In the genomic region with DNA sequence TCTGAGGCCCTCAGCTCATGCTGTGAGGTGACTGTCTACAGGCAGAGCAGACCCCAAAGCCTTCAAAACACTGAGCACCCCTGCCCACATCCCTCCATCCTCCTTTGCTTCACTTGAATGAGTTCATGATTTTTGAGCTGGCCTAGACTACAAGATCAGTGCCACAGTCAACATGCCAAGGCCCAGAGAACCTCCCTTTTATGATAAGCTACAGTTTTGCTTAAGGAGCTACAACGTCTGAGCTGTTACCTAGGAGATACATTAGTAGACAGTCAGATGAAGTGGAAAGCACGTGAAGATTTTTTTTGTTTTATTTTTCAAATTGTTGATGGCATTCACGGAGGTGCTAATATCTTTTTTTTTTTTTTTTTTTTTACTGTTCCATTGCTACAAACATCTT, we compare ENCODE assay signal across 17 cellular contexts.
DNase-seq lines count a peak whose midpoint lies in the region; ATAC-seq and TF ChIP-seq lines count a peak whose summit lies in the region.
"Had no signal": no experiment of that assay in that cellular context is flagged by ENCODE, and none has a peak within 500 bp of the region (broad histone marks: within the 10 kb centered on the region; RNA-seq: fewer than 3 reads in every experiment).

No MANE protein-coding gene starts in this region.

- H3K36me3 ChIP-seq in gastroesophageal sphincter (peaks cover 0 to 4% of the 10 kb centered on the region in 2 donors), sigmoid colon (no peaks in the 10 kb centered on the region)
- H3K36me3 ChIP-seq: Peyer's patch had no signal

- H3K4me1 ChIP-seq in gastroesophageal sphincter, result peaks cover 0 to 51% (median 16%) of the 10 kb centered on the region in 3 donors
- H3K4me1 ChIP-seq in sigmoid colon, result peaks cover 0 to 31% (median 24%) of the 10 kb centered on the region in 4 donors

- intact Hi-C loops in sigmoid colon (cut with DNase I), result loop anchor here (2.0 to 5.0 kb wide), 2 partner anchors 68 to 137 kb away; a partner anchor contains a TSS

- peaks cover 4% of the 10 kb centered on the region for H3K27me3 ChIP-seq in gastroesophageal sphincter
- peaks cover 0 to 1% (median under 1%) of the 10 kb centered on the region in 3 donors for H3K27me3 ChIP-seq in sigmoid colon

- TF ChIP-seq EP300 in gastroesophageal sphincter (IDR thresholded peaks at IDR 0.05) (no peak), sigmoid colon (IDR thresholded peaks at IDR 0.05) (no peak)

- no peak overlapping the region for H3K4me3 ChIP-seq in gastroesophageal sphincter
- no peak overlapping the region for H3K4me3 ChIP-seq in sigmoid colon
- H3K4me3 ChIP-seq: GM23248, Peyer's patch had no signal

- in situ Hi-C loops in GM13977 (cut with MboI; ENCODE audit: low pct_unique_long_range_greater_than_20kb, low sequenced_read_pairs, unreplicated experiment), result no loop called here

- peak overlapping the region in 3 of 4 donors; percentile 14 to 46 (median 29) for H3K27ac ChIP-seq in gastroesophageal sphincter
- peak overlapping the region in 3 of 4 donors; percentile 48 to 62 (median 58) for H3K27ac ChIP-seq in sigmoid colon
- H3K27ac ChIP-seq: GM23248, Peyer's patch had no signal

- ATAC-seq in gastroesophageal sphincter, result no peak
- ATAC-seq: HepG2 had no signal

- no peak for TF ChIP-seq POLR2A in gastroesophageal sphincter (IDR thresholded peaks at IDR 0.05)
- no peak for TF ChIP-seq POLR2A in sigmoid colon (IDR thresholded peaks at IDR 0.05)

- TF ChIP-seq CTCF in gastroesophageal sphincter (IDR thresholded peaks at IDR 0.05), result no peak
- TF ChIP-seq CTCF in sigmoid colon (IDR thresholded peaks at IDR 0.05), result no peak
- no peak for TF ChIP-seq CTCF in GM13977 (IDR thresholded peaks at IDR 0.05; ENCODE audit: extremely low read depth, insufficient read depth, missing control alignments)

- DNase-seq in DMS79 (lab: John Stamatoyannopoulos, UW) (peak; percentile 15), DMS79 treated with DMSO at 0.1 percent for 48 hours (lab: John Stamatoyannopoulos, UW) (peak; percentile 24), sigmoid colon (no peak), NCI-H748 treated with DMSO at 0.1 percent for 48 hours (lab: John Stamatoyannopoulos, UW) (no peak), GM13977 (ENCODE audit: low spot score) (no peak), globus pallidus (ENCODE audit: low spot score) (no peak)
- DNase-seq: CD4-positive, alpha-beta memory T cell; GM23248; H9; Karpas-422; NCI-H446 treated with DMSO at 0.1 percent for 48 hours; NCI-H526; OCI-M1; Peyer's patch; SHP77 treated with DMSO at 0.1 percent for 48 hours had no signal

- 49 to 75% methylated on average over 3 of the region's 3 CpGs for whole genome bisulfite sequencing in gastroesophageal sphincter (ENCODE audit: low coverage in 1 of 2), 2 donors
- 85 to 88% methylated on average over 3 of the region's 3 CpGs for WGBS in sigmoid colon, 2 donors

- H3K9me3 ChIP-seq in gastroesophageal sphincter (no peaks in the 10 kb centered on the region), sigmoid colon (no peaks in the 10 kb centered on the region)
- H3K9me3 ChIP-seq: Peyer's patch had no signal

Comparison
In these comparisons a context has a peak if more than half of its experiments do, and no peak if none do; other contexts are left out.
1. DNase-seq: peak in DMS79 (single experiment) and DMS79 treated with DMSO at 0.1 percent for 48 hours (single experiment); none in sigmoid colon (single experiment), NCI-H748 treated with DMSO at 0.1 percent for 48 hours (single experiment), GM13977 (single experiment) and globus pallidus (single experiment).